Comparison of ENCODE assay signal across 25 cellular contexts in the genomic region with DNA sequence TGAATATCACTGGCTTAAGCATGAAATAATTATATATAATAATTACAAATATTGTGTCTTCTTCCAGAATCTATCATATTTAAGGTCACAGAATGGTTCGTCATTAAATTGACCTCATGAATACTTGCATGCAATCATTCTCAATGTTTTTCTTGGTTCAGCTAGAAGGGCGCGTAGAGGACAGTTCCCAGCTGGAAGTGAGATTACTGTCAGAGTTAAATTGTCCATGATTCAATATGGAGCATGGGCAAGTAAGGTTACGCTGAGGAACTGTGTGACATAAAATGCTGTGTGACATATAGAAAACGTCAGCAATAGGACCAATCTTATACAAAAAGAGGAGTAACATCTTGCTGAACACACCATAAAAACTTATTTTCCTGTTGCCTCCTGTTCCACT.
"Had no signal": no experiment of that assay in that cellular context is flagged by ENCODE, and none has a peak within 500 bp of the region (broad histone marks: within the 10 kb centered on the region; RNA-seq: fewer than 3 reads in every experiment).

No MANE protein-coding gene starts in this region.

- H3K27ac ChIP-seq: stomach, suprapubic skin, testis, thoracic aorta, thyroid gland, tibial artery, tibial nerve, transverse colon, upper lobe of right lung, uterus, vagina had no signal

- H3K4me1 ChIP-seq: stomach, suprapubic skin, testis, thyroid gland, tibial artery, tibial nerve, transverse colon, upper lobe of right lung, uterus, vagina had no signal

- H3K27me3 ChIP-seq: stomach, suprapubic skin, testis, thyroid gland, tibial artery, tibial nerve, transverse colon, upper lobe of right lung, uterus, vagina had no signal

- H3K9me3 ChIP-seq: stomach, suprapubic skin, testis, thoracic aorta, thyroid gland, tibial artery, tibial nerve, transverse colon, upper lobe of right lung, uterus, vagina had no signal

- H3K4me3 ChIP-seq: stomach, suprapubic skin, testis, thoracic aorta, thyroid gland, tibial artery, tibial nerve, transverse colon, upper lobe of right lung, uterus, vagina had no signal

- ATAC-seq: stimulated activated effector memory CD8-positive, alpha-beta T cell treated with anti-CD3 and anti-CD28 coated beads, Interleukin-12 subunit alpha, Interleukin-12 subunit beta, amount 100 ng/mL, for 72 hours; stimulated activated memory B cell treated with anti-CD40 and anti-IgM and Interleukin-4, amounts not matched to agents 10 μg/mL and 1 μg/mL and 100 μg/mL, for 72 hours; stimulated activated naive B cell treated with anti-CD40 and anti-IgM and Interleukin-4, amounts not matched to agents 10 μg/mL and 1 μg/mL and 100 μg/mL, for 72 hours; stimulated activated naive CD8-positive, alpha-beta T cell treated with anti-CD3 and anti-CD28 coated beads, Interleukin-15, amount 100 ng/mL, for 72 hours; stimulated activated naive CD8-positive, alpha-beta T cell treated with anti-CD3 and anti-CD28 coated beads, Interleukin-15, Interleukin-2, amounts not matched to agents 100 U/mL and 50 U/mL, for 24 hours; upper lobe of right lung had no signal

- H3K36me3 ChIP-seq: stomach, suprapubic skin, thoracic aorta, thyroid gland, tibial artery, tibial nerve, transverse colon, upper lobe of right lung, uterus, vagina had no signal

- DNase-seq: stimulated activated CD4-positive, alpha-beta T cell treated with anti-CD3 and anti-CD28 coated beads, Interleukin-2, amount 100 ng/mL, for 48 hours; stimulated activated CD4-positive, alpha-beta T cell treated with anti-CD3 and anti-CD28 coated beads, Interleukin-4, amount 100 ng/mL, for 1 hour; stimulated activated CD4-positive, alpha-beta T cell treated with anti-CD3 and anti-CD28 coated beads, Interleukin-4, amount 100 ng/mL, for 24 hours; stimulated activated CD4-positive, alpha-beta T cell treated with anti-CD3 and anti-CD28 coated beads, Interleukin-4, amount 100 ng/mL, for 4 hours; stimulated activated CD8-positive, alpha-beta memory T cell treated with anti-CD3 and anti-CD28 coated beads, Interleukin-4, amount 100 ng/mL, for 48 hours; stimulated activated naive B cell treated with anti-CD40 and anti-IgM and Interleukin-4, amounts not matched to agents 10 μg/mL and 1 μg/mL and 100 μg/mL, for 72 hours; stimulated activated naive CD4-positive, alpha-beta T cell; stimulated activated naive CD4-positive, alpha-beta T cell treated with Interleukin-2 at 50 U/mL for 16 hours; stimulated activated naive CD8-positive, alpha-beta T cell treated with anti-CD3 and anti-CD28 coated beads, Interleukin-15, amount 100 ng/mL, for 72 hours; stimulated activated naive CD8-positive, alpha-beta T cell treated with anti-CD3 and anti-CD28 coated beads, Interleukin-15, Interleukin-2, amounts not matched to agents 100 U/mL and 50 U/mL, for 24 hours; stomach; substantia nigra; testis; thyroid gland; tibial artery; transverse colon; trophoblast cell; upper lobe of right lung; uterus had no signal
